In genomic region chr2:235494716-235495372, GRCh38 we compare ENCODE assay signal across 8 cellular contexts. TPM values are rescaled to one million over a fixed set of nuclear protein-coding genes. Genes with fewer than 3 reads are reported as not detected.
DNase-seq lines count a peak whose midpoint lies in the region; ATAC-seq and TF ChIP-seq lines count a peak whose summit lies in the region.

No MANE protein-coding gene starts in this region.

- H3K4me1 Mint-ChIP-seq in stimulated activated naive CD8-positive, alpha-beta T cell treated with anti-CD3 and anti-CD28 coated beads, Interleukin-15, Interleukin-2, amounts not matched to agents 100 ng/mL and 50 ng/mL, for 24 hours (ENCODE audit: low read depth): peaks cover 8% of the 10 kb centered on the region

- DNase-seq in G401 (ENCODE audit: low spot score) (peak; percentile 46), NB4 (ENCODE audit: low read depth) (no peak), cerebellum (ENCODE audit: low spot score) (peak; percentile 50), left kidney (ENCODE audit: low read depth, low spot score) (peak; percentile 72), NCI-H2029 (lab: John Stamatoyannopoulos, UW) (no peak), epidermal melanocyte (ENCODE audit: insufficient read length, low spot score) (no peak)

- H3K27me3 Mint-ChIP-seq in stimulated activated naive CD8-positive, alpha-beta T cell treated with anti-CD3 and anti-CD28 coated beads, Interleukin-15, Interleukin-2, amounts not matched to agents 100 ng/mL and 50 ng/mL, for 24 hours: peaks cover 75% of the 10 kb centered on the region

- no peak overlapping the region for H3K27ac Mint-ChIP-seq in stimulated activated naive CD8-positive, alpha-beta T cell treated with anti-CD3 and anti-CD28 coated beads, Interleukin-15, Interleukin-2, amounts not matched to agents 100 ng/mL and 50 ng/mL, for 24 hours

- peak overlapping the region; percentile 54 for H3K4me3 Mint-ChIP-seq in stimulated activated naive CD8-positive, alpha-beta T cell treated with anti-CD3 and anti-CD28 coated beads, Interleukin-15, Interleukin-2, amounts not matched to agents 100 ng/mL and 50 ng/mL, for 24 hours

- TF ChIP-seq CTCF in NB4 (IDR thresholded peaks at IDR 0.05; ENCODE audit: low read depth, low read length): no peak

- H3K4me3 ChIP-seq in NB4 (ENCODE audit: low read depth, low read length): peak overlapping the region; percentile 34

- in situ Hi-C loops in G401 (cut with HindIII; ENCODE audit: low sequenced_read_pairs): no loop called here

- no peak for TF ChIP-seq POLR2A in NB4 (IDR thresholded peaks at IDR 0.05; ENCODE audit: extremely low read depth, insufficient read length)

- no peaks in the 10 kb centered on the region for H3K9me3 Mint-ChIP-seq in stimulated activated naive CD8-positive, alpha-beta T cell treated with anti-CD3 and anti-CD28 coated beads, Interleukin-15, Interleukin-2, amounts not matched to agents 100 ng/mL and 50 ng/mL, for 24 hours

- H3K36me3 Mint-ChIP-seq in stimulated activated naive CD8-positive, alpha-beta T cell treated with anti-CD3 and anti-CD28 coated beads, Interleukin-15, Interleukin-2, amounts not matched to agents 100 ng/mL and 50 ng/mL, for 24 hours (ENCODE audit: low read depth): no peaks in the 10 kb centered on the region

- no peak for ATAC-seq in activated CD4-positive, CD25-positive, alpha-beta regulatory T cell treated with anti-CD3 and anti-CD28 coated beads, Interleukin-2, amount 50 U/mL, for 24 hours

RNA-seq across cellular contexts. Expression of gene AGAP1, which starts 1.0 kb away (rescaled TPM):
- 4.9 and 14.4 TPM in 2 replicates for total RNA-seq in G401 (2014; rRNA removed; shearing (Covaris generic))
- 68.2 TPM for total RNA-seq in cerebellum

Comparison
In these comparisons a context has a peak if more than half of its experiments do, and no peak if none do; other contexts are left out.
1. DNase-seq: peak in G401 (single experiment), cerebellum (single experiment) and left kidney (single experiment); none in NB4 (single experiment), NCI-H2029 (single experiment) and epidermal melanocyte (single experiment).